ENCODE assay signal across 19 cellular contexts in the genomic region with DNA sequence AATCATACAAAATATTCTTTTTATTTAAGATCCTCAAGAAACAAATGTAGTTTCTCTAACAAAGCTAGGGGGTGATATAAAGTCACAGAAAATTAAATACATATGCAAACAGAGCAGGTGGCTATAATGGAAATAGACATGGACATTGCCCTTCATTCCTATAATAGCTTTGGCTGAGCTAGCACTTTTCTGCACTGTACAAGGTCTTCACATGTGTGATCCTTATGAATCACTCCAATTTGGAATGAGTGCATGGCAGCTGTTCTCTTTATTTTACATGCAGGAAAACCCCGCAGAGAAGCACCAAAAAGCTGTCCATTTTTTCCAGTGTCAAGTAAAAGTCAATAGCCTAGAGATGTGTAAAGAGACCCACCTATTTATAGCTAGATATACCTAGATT.
"Had no signal": no experiment of that assay in that cellular context is flagged by ENCODE, and none has a peak within 500 bp of the region (broad histone marks: within the 10 kb centered on the region; RNA-seq: fewer than 3 reads in every experiment).

No MANE protein-coding gene starts in this region.

- DNase-seq: activated CD4-positive, alpha-beta T cell treated with anti-CD3 and anti-CD28 coated beads, Interleukin-2, amount 10 ng/mL, durations not matched to agents 7 days and 5 days; activated naive CD4-positive, alpha-beta T cell; activated naive CD8-positive, alpha-beta T cell treated with anti-CD3 and anti-CD28 coated beads, Interleukin-2, amount 10 ng/mL, durations not matched to agents 7 days and 5 days; activated T-cell treated with anti-CD3 and anti-CD28 coated beads for 4 hours; cortex of kidney; effector CD4-positive, alpha-beta T cell; esophagus squamous epithelium; kidney glomerular epithelial cell; mesenchymal stem cell; nucleus accumbens; posterior cingulate gyrus; small intestine; stimulated activated CD4-positive, alpha-beta T cell treated with anti-CD3 and anti-CD28 coated beads, Interleukin-4, amount 100 ng/mL, for 4 hours; stimulated activated CD8-positive, alpha-beta memory T cell treated with anti-CD3 and anti-CD28 coated beads, Interleukin-4, amount 100 ng/mL, for 48 hours; stimulated activated naive CD4-positive, alpha-beta T cell treated with Interleukin-2 at 50 U/mL for 16 hours; trophoblast cell had no signal

- H3K27me3 ChIP-seq: esophagus squamous epithelium had no signal

- H3K36me3 Mint-ChIP-seq: activated naive CD8-positive, alpha-beta T cell treated with anti-CD3 and anti-CD28 coated beads, Interleukin-2, amount 10 ng/mL, durations not matched to agents 7 days and 5 days; brain had no signal

- H3K4me3 Mint-ChIP-seq: activated CD4-positive, alpha-beta T cell treated with anti-CD3 and anti-CD28 coated beads, Interleukin-2, amount 10 ng/mL, durations not matched to agents 7 days and 5 days; activated naive CD8-positive, alpha-beta T cell treated with anti-CD3 and anti-CD28 coated beads, Interleukin-2, amount 10 ng/mL, durations not matched to agents 7 days and 5 days; brain; central memory CD8-positive, alpha-beta T cell; nephron had no signal

- H3K27ac Mint-ChIP-seq: activated CD4-positive, alpha-beta T cell treated with anti-CD3 and anti-CD28 coated beads, Interleukin-2, amount 10 ng/mL, durations not matched to agents 7 days and 5 days; activated naive CD8-positive, alpha-beta T cell treated with anti-CD3 and anti-CD28 coated beads, Interleukin-2, amount 10 ng/mL, durations not matched to agents 7 days and 5 days; brain; nephron had no signal

- H3K4me3 ChIP-seq: esophagus squamous epithelium had no signal

- H3K36me3 ChIP-seq: esophagus squamous epithelium had no signal

- H3K27ac ChIP-seq: esophagus squamous epithelium had no signal

- H3K4me1 Mint-ChIP-seq: activated CD4-positive, alpha-beta T cell treated with anti-CD3 and anti-CD28 coated beads, Interleukin-2, amount 10 ng/mL, durations not matched to agents 7 days and 5 days; activated naive CD8-positive, alpha-beta T cell treated with anti-CD3 and anti-CD28 coated beads, Interleukin-2, amount 10 ng/mL, durations not matched to agents 7 days and 5 days; central memory CD8-positive, alpha-beta T cell had no signal

- H3K9me3 Mint-ChIP-seq: activated CD4-positive, alpha-beta T cell treated with anti-CD3 and anti-CD28 coated beads, Interleukin-2, amount 10 ng/mL, durations not matched to agents 7 days and 5 days; activated naive CD8-positive, alpha-beta T cell treated with anti-CD3 and anti-CD28 coated beads, Interleukin-2, amount 10 ng/mL, durations not matched to agents 7 days and 5 days; brain; nephron had no signal

- H3K4me1 ChIP-seq: esophagus squamous epithelium had no signal

- H3K9me3 ChIP-seq: esophagus squamous epithelium had no signal

- H3K27me3 Mint-ChIP-seq: activated CD4-positive, alpha-beta T cell treated with anti-CD3 and anti-CD28 coated beads, Interleukin-2, amount 10 ng/mL, durations not matched to agents 7 days and 5 days; activated naive CD8-positive, alpha-beta T cell treated with anti-CD3 and anti-CD28 coated beads, Interleukin-2, amount 10 ng/mL, durations not matched to agents 7 days and 5 days; central memory CD8-positive, alpha-beta T cell had no signal
